ENCODE assay signal across 10 cellular contexts in genomic region chr2:239269173-239269865, GRCh38.
DNase-seq lines count a peak whose midpoint lies in the region; ATAC-seq and TF ChIP-seq lines count a peak whose summit lies in the region.
"Had no signal": no experiment of that assay in that cellular context is flagged by ENCODE, and none has a peak within 500 bp of the region (broad histone marks: within the 10 kb centered on the region; RNA-seq: fewer than 3 reads in every experiment).

No MANE protein-coding gene starts in this region.

- no peak overlapping the region for H3K9ac ChIP-seq in mesendoderm (ENCODE audit: low read length)

- intact Hi-C loops in dendritic cell treated with granulocyte-macrophage colony-stimulating factor and Interleukin-4, amounts not matched to agents 40 ng/mL and 50 ng/mL, for 4 days (cut with micrococcal nuclease): loop anchor here (5.0 kb wide), 2 partner anchors 37 to 48 kb away; no protein-coding TSS in a partner anchor
- intact Hi-C loops in gastrocnemius medialis (cut with DNase I; ENCODE audit: low total_unique reads): loop anchor here (5.0 kb wide), 1 partner anchor 128 kb away; no protein-coding TSS in a partner anchor

- H2BK120ac ChIP-seq in mesendoderm (ENCODE audit: low read depth, low read length): no peak overlapping the region

- no peaks in the 10 kb centered on the region for H3K9me3 Mint-ChIP-seq in activated CD8-positive, alpha-beta memory T cell treated with anti-CD3 and anti-CD28 coated beads, Interleukin-2, amount 10 ng/mL, durations not matched to agents 7 days and 5 days (ENCODE audit: low read depth)
- no peaks in the 10 kb centered on the region for H3K9me3 Mint-ChIP-seq in dendritic cell treated with granulocyte-macrophage colony-stimulating factor and Interleukin-4, amounts not matched to agents 40 ng/mL and 50 ng/mL, for 4 days
- H3K9me3 Mint-ChIP-seq: activated naive CD4-positive, alpha-beta T cell treated with anti-CD3 and anti-CD28 coated beads for 36 hours had no signal

- peak overlapping the region; percentile 94 to 99 (median 98) for H3K27ac ChIP-seq in gastrocnemius medialis
- H3K27ac ChIP-seq in mesendoderm (ENCODE audit: low read depth, low read length): no peak overlapping the region

- H3K27me3 Mint-ChIP-seq in activated CD8-positive, alpha-beta memory T cell treated with anti-CD3 and anti-CD28 coated beads, Interleukin-2, amount 10 ng/mL, durations not matched to agents 7 days and 5 days: peaks cover 8% of the 10 kb centered on the region
- H3K27me3 Mint-ChIP-seq in dendritic cell treated with granulocyte-macrophage colony-stimulating factor and Interleukin-4, amounts not matched to agents 40 ng/mL and 50 ng/mL, for 4 days: no peaks in the 10 kb centered on the region

- H3K4me2 ChIP-seq in mesendoderm (ENCODE audit: low read length): no peak overlapping the region

- no peak overlapping the region for H3K56ac ChIP-seq in mesendoderm (ENCODE audit: low read length)

- H3K27ac Mint-ChIP-seq in activated CD8-positive, alpha-beta memory T cell treated with anti-CD3 and anti-CD28 coated beads, Interleukin-2, amount 10 ng/mL, durations not matched to agents 7 days and 5 days: no peak overlapping the region
- peak overlapping the region; percentile 71 for H3K27ac Mint-ChIP-seq in dendritic cell treated with granulocyte-macrophage colony-stimulating factor and Interleukin-4, amounts not matched to agents 40 ng/mL and 50 ng/mL, for 4 days
- H3K27ac Mint-ChIP-seq: activated naive CD4-positive, alpha-beta T cell treated with anti-CD3 and anti-CD28 coated beads for 36 hours had no signal

- no peak for TF ChIP-seq POLR2A in gastrocnemius medialis (IDR thresholded peaks at IDR 0.05)

- no peak overlapping the region for H3K4me3 ChIP-seq in gastrocnemius medialis
- H3K4me3 ChIP-seq in mesendoderm (ENCODE audit: low read length): no peak overlapping the region

- no peaks in the 10 kb centered on the region for H3K9me3 ChIP-seq in gastrocnemius medialis

- no peak overlapping the region for H3K4me3 Mint-ChIP-seq in activated CD8-positive, alpha-beta memory T cell treated with anti-CD3 and anti-CD28 coated beads, Interleukin-2, amount 10 ng/mL, durations not matched to agents 7 days and 5 days
- H3K4me3 Mint-ChIP-seq in dendritic cell treated with granulocyte-macrophage colony-stimulating factor and Interleukin-4, amounts not matched to agents 40 ng/mL and 50 ng/mL, for 4 days: peak overlapping the region; percentile 9
- H3K4me3 Mint-ChIP-seq: activated naive CD4-positive, alpha-beta T cell treated with anti-CD3 and anti-CD28 coated beads for 36 hours had no signal

- no peak overlapping the region for H2AK5ac ChIP-seq in mesendoderm (ENCODE audit: low read length)

- TF ChIP-seq CTCF in gastrocnemius medialis (IDR thresholded peaks at IDR 0.05 in 4 of 5, conservative IDR thresholded peaks at IDR 0.05 in 1 of 5): no peak

- H3K4ac ChIP-seq in mesendoderm (ENCODE audit: low read depth, low read length): no peak overlapping the region

- peaks cover 8% of the 10 kb centered on the region for H3K36me3 Mint-ChIP-seq in activated CD8-positive, alpha-beta memory T cell treated with anti-CD3 and anti-CD28 coated beads, Interleukin-2, amount 10 ng/mL, durations not matched to agents 7 days and 5 days
- H3K36me3 Mint-ChIP-seq in dendritic cell treated with granulocyte-macrophage colony-stimulating factor and Interleukin-4, amounts not matched to agents 40 ng/mL and 50 ng/mL, for 4 days (ENCODE audit: low read depth): peaks cover 12% of the 10 kb centered on the region

- ATAC-seq in activated CD8-positive, alpha-beta memory T cell treated with anti-CD3 and anti-CD28 coated beads, Interleukin-2, amount 10 ng/mL, durations not matched to agents 7 days and 5 days: no peak
- ATAC-seq in gastrocnemius medialis: no peak
- ATAC-seq in GM18870 (IDR thresholded peaks at IDR 0.05; ENCODE audit: unreplicated experiment): no peak

- H4K8ac ChIP-seq in mesendoderm (ENCODE audit: low read depth, low read length): no peak overlapping the region

- WGBS in mesendoderm (ENCODE audit: extremely low coverage, insufficient coverage, low lambda C conversion rate): no CpG with 5 or more reads among the region's 9 CpGs

- no peaks in the 10 kb centered on the region for H3K27me3 ChIP-seq in gastrocnemius medialis
- no peaks in the 10 kb centered on the region for H3K27me3 ChIP-seq in mesendoderm (ENCODE audit: insufficient read depth, low read length, poor library complexity)

- no peaks in the 10 kb centered on the region for H3K36me3 ChIP-seq in gastrocnemius medialis
- no peaks in the 10 kb centered on the region for H3K36me3 ChIP-seq in mesendoderm (ENCODE audit: control insufficient read depth, insufficient read depth, low read length)

- peaks cover 30% of the 10 kb centered on the region for H3K79me1 ChIP-seq in mesendoderm (ENCODE audit: low read length)

- peaks cover 84% of the 10 kb centered on the region for H3K4me1 Mint-ChIP-seq in activated CD8-positive, alpha-beta memory T cell treated with anti-CD3 and anti-CD28 coated beads, Interleukin-2, amount 10 ng/mL, durations not matched to agents 7 days and 5 days
- peaks cover 87% of the 10 kb centered on the region for H3K4me1 Mint-ChIP-seq in dendritic cell treated with granulocyte-macrophage colony-stimulating factor and Interleukin-4, amounts not matched to agents 40 ng/mL and 50 ng/mL, for 4 days (ENCODE audit: low read depth)

- H3K4me1 ChIP-seq in gastrocnemius medialis: peaks cover 98 to 99% of the 10 kb centered on the region in 2 donors
- H3K4me1 ChIP-seq in mesendoderm (ENCODE audit: control insufficient read depth, low read depth, low read length): peaks cover 13% of the 10 kb centered on the region

- peak; percentile 36 for DNase-seq in activated CD8-positive, alpha-beta memory T cell treated with anti-CD3 and anti-CD28 coated beads, Interleukin-2, amount 10 ng/mL, durations not matched to agents 7 days and 5 days
- DNase-seq in activated CD8-positive, alpha-beta memory T cell treated with anti-CD3 and anti-CD28 coated beads, Interleukin-2, amount 50 U/mL, for 48 hours: no peak
- DNase-seq in MV-4-11 (lab: John Stamatoyannopoulos, UW) (peak; percentile 15), gastrocnemius medialis (peak in 1 of 2 donors; percentile 20), mesendoderm (no peak), SIG-M5 treated with dmso at 0.1 percent for 504 hours (lab: John Stamatoyannopoulos, UW; ENCODE audit: unreplicated experiment) (no peak)
- DNase-seq: activated naive CD4-positive, alpha-beta T cell treated with anti-CD3 and anti-CD28 coated beads for 36 hours; NCI-H1105 had no signal

- no peak overlapping the region for H3K18ac ChIP-seq in mesendoderm (ENCODE audit: low read length)

- H3K79me2 ChIP-seq in mesendoderm (ENCODE audit: control insufficient read depth, insufficient read depth, low read length): peaks cover 38% of the 10 kb centered on the region

- H2BK15ac ChIP-seq in mesendoderm (replicated peaks; ENCODE audit: low read depth): no peak overlapping the region

- H3K23ac ChIP-seq in mesendoderm (ENCODE audit: low read length): no peak overlapping the region

- no peak overlapping the region for H4K5ac ChIP-seq in mesendoderm (ENCODE audit: low read length)

- in situ Hi-C loops in gastrocnemius medialis (cut with MboI; ENCODE audit: low sequenced_read_pairs in 4 of 4): no loop called here

- H2BK5ac ChIP-seq in mesendoderm (ENCODE audit: low read length): no peak overlapping the region

- CTCF ChIA-PET in activated CD8-positive, alpha-beta memory T cell treated with anti-CD3 and anti-CD28 coated beads, Interleukin-2, amount 10 ng/mL, durations not matched to agents 7 days and 5 days (lab: Charles Lee): interaction anchor here (3.4 kb wide), 1 partner anchor 19 kb away, joined by 18 read pairs; no protein-coding TSS in a partner anchor

Comparison
In these comparisons a context has a peak if more than half of its experiments do, and no peak if none do; other contexts are left out.
1. DNase-seq: peak in activated CD8-positive, alpha-beta memory T cell treated with anti-CD3 and anti-CD28 coated beads, Interleukin-2, amount 10 ng/mL, durations not matched to agents 7 days and 5 days (single experiment) and MV-4-11 (single experiment); none in activated CD8-positive, alpha-beta memory T cell treated with anti-CD3 and anti-CD28 coated beads, Interleukin-2, amount 50 U/mL, for 48 hours (single experiment), mesendoderm (single experiment) and SIG-M5 treated with dmso at 0.1 percent for 504 hours (single experiment).